2 cellular contexts compared by ENCODE assay signal in genomic region chr16:4334724-4335495, GRCh38.
TF ChIP-seq lines count a peak whose summit lies in the region.

No MANE protein-coding gene starts in this region.

TF ChIP-seq in HepG2, 621 proteins besides CTCF, POLR2A, EP300 and RAD21:
- TF ChIP-seq AGO2 (optimal IDR thresholded peaks at IDR 0.05; ENCODE audit: low read depth, low read length) (peak; percentile 79), NRL (CRISPR knock-in tag; IDR thresholded peaks at IDR 0.05; ENCODE audit: borderline replicate concordance) (no peak), AGO1 (IDR thresholded peaks at IDR 0.05; ENCODE audit: low read depth, low read length, poor library complexity, severe bottlenecking) (peak; percentile 65)
TF ChIP-seq in HepG2: peak in this region for 2.

TF ChIP-seq in GM12878, 131 proteins besides CTCF, POLR2A, EP300 and RAD21:
- TF ChIP-seq ZNF622 (IDR thresholded peaks at IDR 0.05) (no peak), MYB (IDR thresholded peaks at IDR 0.05; ENCODE audit: borderline replicate concordance, low read depth, low read length) (no peak), SKIL (IDR thresholded peaks at IDR 0.05; ENCODE audit: low read depth, poor library complexity, severe bottlenecking) (no peak), ZZZ3 (IDR thresholded peaks at IDR 0.05; ENCODE audit: control insufficient read depth, insufficient read length, low read depth) (no peak), SRF (IDR thresholded peaks at IDR 0.05; ENCODE audit: low read depth in 2 of 2, low read length in 2 of 2) (no peak)
- TF ChIP-seq, protein P1, sequence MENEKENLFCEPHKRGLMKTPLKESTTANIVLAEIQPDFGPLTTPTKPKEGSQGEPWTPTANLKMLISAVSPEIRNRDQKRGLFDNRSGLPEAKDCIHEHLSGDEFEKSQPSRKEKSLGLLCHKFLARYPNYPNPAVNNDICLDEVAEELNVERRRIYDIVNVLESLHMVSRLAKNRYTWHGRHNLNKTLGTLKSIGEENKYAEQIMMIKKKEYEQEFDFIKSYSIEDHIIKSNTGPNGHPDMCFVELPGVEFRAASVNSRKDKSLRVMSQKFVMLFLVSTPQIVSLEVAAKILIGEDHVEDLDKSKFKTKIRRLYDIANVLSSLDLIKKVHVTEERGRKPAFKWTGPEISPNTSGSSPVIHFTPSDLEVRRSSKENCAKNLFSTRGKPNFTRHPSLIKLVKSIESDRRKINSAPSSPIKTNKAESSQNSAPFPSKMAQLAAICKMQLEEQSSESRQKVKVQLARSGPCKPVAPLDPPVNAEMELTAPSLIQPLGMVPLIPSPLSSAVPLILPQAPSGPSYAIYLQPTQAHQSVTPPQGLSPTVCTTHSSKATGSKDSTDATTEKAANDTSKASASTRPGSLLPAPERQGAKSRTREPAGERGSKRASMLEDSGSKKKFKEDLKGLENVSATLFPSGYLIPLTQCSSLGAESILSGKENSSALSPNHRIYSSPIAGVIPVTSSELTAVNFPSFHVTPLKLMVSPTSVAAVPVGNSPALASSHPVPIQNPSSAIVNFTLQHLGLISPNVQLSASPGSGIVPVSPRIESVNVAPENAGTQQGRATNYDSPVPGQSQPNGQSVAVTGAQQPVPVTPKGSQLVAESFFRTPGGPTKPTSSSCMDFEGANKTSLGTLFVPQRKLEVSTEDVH (IDR thresholded peaks at IDR 0.05; ENCODE audit: low read depth, partially characterized antibody), result no peak
- TF ChIP-seq, protein P2, sequence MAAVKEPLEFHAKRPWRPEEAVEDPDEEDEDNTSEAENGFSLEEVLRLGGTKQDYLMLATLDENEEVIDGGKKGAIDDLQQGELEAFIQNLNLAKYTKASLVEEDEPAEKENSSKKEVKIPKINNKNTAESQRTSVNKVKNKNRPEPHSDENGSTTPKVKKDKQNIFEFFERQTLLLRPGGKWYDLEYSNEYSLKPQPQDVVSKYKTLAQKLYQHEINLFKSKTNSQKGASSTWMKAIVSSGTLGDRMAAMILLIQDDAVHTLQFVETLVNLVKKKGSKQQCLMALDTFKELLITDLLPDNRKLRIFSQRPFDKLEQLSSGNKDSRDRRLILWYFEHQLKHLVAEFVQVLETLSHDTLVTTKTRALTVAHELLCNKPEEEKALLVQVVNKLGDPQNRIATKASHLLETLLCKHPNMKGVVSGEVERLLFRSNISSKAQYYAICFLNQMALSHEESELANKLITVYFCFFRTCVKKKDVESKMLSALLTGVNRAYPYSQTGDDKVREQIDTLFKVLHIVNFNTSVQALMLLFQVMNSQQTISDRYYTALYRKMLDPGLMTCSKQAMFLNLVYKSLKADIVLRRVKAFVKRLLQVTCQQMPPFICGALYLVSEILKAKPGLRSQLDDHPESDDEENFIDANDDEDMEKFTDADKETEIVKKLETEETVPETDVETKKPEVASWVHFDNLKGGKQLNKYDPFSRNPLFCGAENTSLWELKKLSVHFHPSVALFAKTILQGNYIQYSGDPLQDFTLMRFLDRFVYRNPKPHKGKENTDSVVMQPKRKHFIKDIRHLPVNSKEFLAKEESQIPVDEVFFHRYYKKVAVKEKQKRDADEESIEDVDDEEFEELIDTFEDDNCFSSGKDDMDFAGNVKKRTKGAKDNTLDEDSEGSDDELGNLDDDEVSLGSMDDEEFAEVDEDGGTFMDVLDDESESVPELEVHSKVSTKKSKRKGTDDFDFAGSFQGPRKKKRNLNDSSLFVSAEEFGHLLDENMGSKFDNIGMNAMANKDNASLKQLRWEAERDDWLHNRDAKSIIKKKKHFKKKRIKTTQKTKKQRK (IDR thresholded peaks at IDR 0.05; ENCODE audit: low read depth, low read length), result no peak
